In genomic region chr3:143192193-143192592, GRCh38 we compare ENCODE assay signal across 25 cellular contexts.
A peak's percentile ranks its signal among the peaks of the same experiment; 100 is the strongest.
DNase-seq lines count a peak whose midpoint lies in the region; ATAC-seq and TF ChIP-seq lines count a peak whose summit lies in the region.
"Had no signal": no experiment of that assay in that cellular context is flagged by ENCODE, and none has a peak within 500 bp of the region (broad histone marks: within the 10 kb centered on the region; RNA-seq: fewer than 3 reads in every experiment).

No MANE protein-coding gene starts in this region.

- H3K9me3 ChIP-seq in DND-41 (ENCODE audit: insufficient read depth, low read length, severe bottlenecking), result peaks cover 11% of the 10 kb centered on the region
- H3K9me3 ChIP-seq in naive thymus-derived CD4-positive, alpha-beta T cell (ENCODE audit: control insufficient read depth in 2 of 3, low read length in 3 of 3), result peaks cover 0 to 8% (median 0%) of the 10 kb centered on the region in 3 experiments
- H3K9me3 ChIP-seq: Peyer's patch, SJCRH30 had no signal

- H3K36me3 ChIP-seq in DND-41 (ENCODE audit: insufficient read depth, low read length), result no peaks in the 10 kb centered on the region
- H3K36me3 ChIP-seq in naive thymus-derived CD4-positive, alpha-beta T cell (ENCODE audit: control insufficient read depth in 2 of 3, insufficient read depth in 3 of 3, low read length in 3 of 3), result no peaks in the 10 kb centered on the region
- H3K36me3 ChIP-seq: Peyer's patch, SJCRH30 had no signal

- H3K4me1 ChIP-seq in DND-41 (ENCODE audit: insufficient read depth, low read length), result peaks cover 27% of the 10 kb centered on the region
- peaks cover 0 to 13% of the 10 kb centered on the region in 2 donors for H3K4me1 ChIP-seq in naive thymus-derived CD4-positive, alpha-beta T cell (ENCODE audit: control insufficient read depth in 2 of 2, insufficient read depth in 2 of 2, low read length in 2 of 2)
- H3K4me1 ChIP-seq: Peyer's patch, SJCRH30 had no signal

- no peak overlapping the region for H3K4me3 Mint-ChIP-seq in activated CD4-positive, alpha-beta T cell treated with anti-CD3 and anti-CD28 coated beads for 36 hours
- H3K4me3 Mint-ChIP-seq in activated naive CD8-positive, alpha-beta T cell treated with anti-CD3 and anti-CD28 coated beads, Interleukin-2, amount 50 U/mL, for 24 hours, result no peak overlapping the region
- H3K4me3 Mint-ChIP-seq in naive thymus-derived CD4-positive, alpha-beta T cell, result peak overlapping the region in 8 of 10 donors; percentile 45 to 80 (median 72)

- POLR2A ChIA-PET in activated CD4-positive, alpha-beta T cell treated with anti-CD3 and anti-CD28 coated beads for 36 hours (lab: Charles Lee), result no interaction called here
- POLR2A ChIA-PET in naive thymus-derived CD4-positive, alpha-beta T cell (lab: Charles Lee), result interaction anchor here (0.6 to 1.5 kb wide), 3 partner anchors 30 to 191 kb away, joined by 3 to 4 read pairs (median 3); partner anchors contain the start of gene U2SURP

- peaks cover 28% of the 10 kb centered on the region for H3K4me1 Mint-ChIP-seq in activated CD4-positive, alpha-beta T cell treated with anti-CD3 and anti-CD28 coated beads for 36 hours
- H3K4me1 Mint-ChIP-seq in activated naive CD8-positive, alpha-beta T cell treated with anti-CD3 and anti-CD28 coated beads, Interleukin-2, amount 50 U/mL, for 24 hours, result peaks cover 22% of the 10 kb centered on the region
- peaks cover 4 to 18% (median 7%) of the 10 kb centered on the region in 7 donors for H3K4me1 Mint-ChIP-seq in naive thymus-derived CD4-positive, alpha-beta T cell

- peak overlapping the region; percentile 74 for H3K27ac ChIP-seq in DND-41 (ENCODE audit: low read length)
- no peak overlapping the region for H3K27ac ChIP-seq in naive thymus-derived CD4-positive, alpha-beta T cell (ENCODE audit: low read depth, low read length)
- H3K27ac ChIP-seq: 22Rv1, C4-2B, KMS-11, Peyer's patch, SJCRH30 had no signal

- H2AFZ ChIP-seq in DND-41 (ENCODE audit: low read depth, low read length), result peak overlapping the region; percentile 62

- H3K27me3 Mint-ChIP-seq in activated CD4-positive, alpha-beta T cell treated with anti-CD3 and anti-CD28 coated beads for 36 hours, result no peaks in the 10 kb centered on the region
- no peaks in the 10 kb centered on the region for H3K27me3 Mint-ChIP-seq in activated naive CD8-positive, alpha-beta T cell treated with anti-CD3 and anti-CD28 coated beads, Interleukin-2, amount 50 U/mL, for 24 hours
- no peaks in the 10 kb centered on the region for H3K27me3 Mint-ChIP-seq in naive thymus-derived CD4-positive, alpha-beta T cell

- H4K20me1 ChIP-seq in DND-41 (ENCODE audit: insufficient read depth, low read length), result no peaks in the 10 kb centered on the region

- no peak for DNase-seq in activated CD4-positive, alpha-beta T cell treated with anti-CD3 and anti-CD28 coated beads for 36 hours
- DNase-seq in activated CD4-positive, alpha-beta T cell treated with anti-CD3 and anti-CD28 coated beads for 4 hours, result no peak
- no peak for DNase-seq in DND-41
- DNase-seq in activated naive CD8-positive, alpha-beta T cell treated with anti-CD3 and anti-CD28 coated beads, Interleukin-2, amount 50 U/mL, for 24 hours, result no peak
- no peak for DNase-seq in naive thymus-derived CD4-positive, alpha-beta T cell
- DNase-seq in ureter (ENCODE audit: low spot score), result no peak
- no peak for DNase-seq in A172 (ENCODE audit: low spot score)
- DNase-seq: AML-193; COR-L47; DMS79; MV-4-11; NCI-H1105 treated with DMSO at 0.1 percent for 48 hours; NCI-H2029 treated with DMSO at 0.1 percent for 48 hours; NCI-H2171; NCI-H345; NCI-H524; NCI-H774; NK-92 treated with Interleukin-12 subunit alpha and Interleukin-12 subunit beta, amount 100 ng/mL, for 24 hours; Peyer's patch; SJCRH30 had no signal

- peak; percentile 53 for ATAC-seq in activated CD4-positive, alpha-beta T cell treated with anti-CD3 and anti-CD28 coated beads for 36 hours
- ATAC-seq in DND-41 (ENCODE audit: insufficient read depth, low read depth), result peak; percentile 85
- peak; percentile 43 for ATAC-seq in activated naive CD8-positive, alpha-beta T cell treated with anti-CD3 and anti-CD28 coated beads, Interleukin-2, amount 50 U/mL, for 24 hours
- ATAC-seq in naive thymus-derived CD4-positive, alpha-beta T cell, result no peak
- no peak for ATAC-seq in esophagus mucosa
- ATAC-seq: HCT116 had no signal

- no peak for TF ChIP-seq CTCF in DND-41 (IDR thresholded peaks at IDR 0.05; ENCODE audit: borderline replicate concordance, extremely low read depth, low read length, poor library complexity, severe bottlenecking)

- no peaks in the 10 kb centered on the region for H3K36me3 Mint-ChIP-seq in activated CD4-positive, alpha-beta T cell treated with anti-CD3 and anti-CD28 coated beads for 36 hours (ENCODE audit: low read depth)
- H3K36me3 Mint-ChIP-seq in activated naive CD8-positive, alpha-beta T cell treated with anti-CD3 and anti-CD28 coated beads, Interleukin-2, amount 50 U/mL, for 24 hours (ENCODE audit: low read depth), result peaks cover 5% of the 10 kb centered on the region
- H3K36me3 Mint-ChIP-seq in naive thymus-derived CD4-positive, alpha-beta T cell, result peaks cover 0 to 6% (median 3%) of the 10 kb centered on the region in 5 donors

- 0 out of 4 replicates have a peak overlapping the region, but pooled peaks of 1 of the 2 experiments have one; percentile 7 for H3K4me3 ChIP-seq in DND-41 (ENCODE audit: low read depth in 1 of 2, low read length in 2 of 2)
- no peak overlapping the region for H3K4me3 ChIP-seq in naive thymus-derived CD4-positive, alpha-beta T cell (ENCODE audit: low read length)
- H3K4me3 ChIP-seq: Peyer's patch, SJCRH30 had no signal

- no peaks in the 10 kb centered on the region for H3K79me2 ChIP-seq in DND-41 (ENCODE audit: insufficient read depth, low read length)

- H3K27ac Mint-ChIP-seq in activated CD4-positive, alpha-beta T cell treated with anti-CD3 and anti-CD28 coated beads for 36 hours, result peak overlapping the region; percentile 7
- no peak overlapping the region for H3K27ac Mint-ChIP-seq in activated naive CD8-positive, alpha-beta T cell treated with anti-CD3 and anti-CD28 coated beads, Interleukin-2, amount 50 U/mL, for 24 hours
- peak overlapping the region in 8 of 9 donors; percentile 17 to 90 (median 44) for H3K27ac Mint-ChIP-seq in naive thymus-derived CD4-positive, alpha-beta T cell

- H3K27me3 ChIP-seq in DND-41 (ENCODE audit: insufficient read depth, low read length, poor library complexity), result no peaks in the 10 kb centered on the region
- no peaks in the 10 kb centered on the region for H3K27me3 ChIP-seq in naive thymus-derived CD4-positive, alpha-beta T cell (ENCODE audit: control insufficient read depth in 2 of 2, insufficient read depth in 2 of 2, low read length in 2 of 2)
- H3K27me3 ChIP-seq: Peyer's patch, SJCRH30 had no signal

- CTCF ChIA-PET in activated CD4-positive, alpha-beta T cell treated with anti-CD3 and anti-CD28 coated beads for 36 hours (lab: Charles Lee), result interaction anchor here (0.6 kb wide), 1 partner anchor 22 kb away, joined by 3 read pairs; no protein-coding TSS in a partner anchor
- CTCF ChIA-PET in naive thymus-derived CD4-positive, alpha-beta T cell (lab: Charles Lee), result no interaction called here

- intact Hi-C loops in activated CD4-positive, alpha-beta T cell treated with anti-CD3 and anti-CD28 coated beads for 36 hours (cut with DNase I, micrococcal nuclease), result no loop called here
- intact Hi-C loops in naive thymus-derived CD4-positive, alpha-beta T cell (cut with micrococcal nuclease), result no loop called here

- H3K9me3 Mint-ChIP-seq in activated CD4-positive, alpha-beta T cell treated with anti-CD3 and anti-CD28 coated beads for 36 hours (ENCODE audit: low read depth), result peaks cover 9% of the 10 kb centered on the region
- H3K9me3 Mint-ChIP-seq in activated naive CD8-positive, alpha-beta T cell treated with anti-CD3 and anti-CD28 coated beads, Interleukin-2, amount 50 U/mL, for 24 hours, result peaks cover 26% of the 10 kb centered on the region
- peaks cover 0 to 18% (median 3%) of the 10 kb centered on the region in 11 donors for H3K9me3 Mint-ChIP-seq in naive thymus-derived CD4-positive, alpha-beta T cell

- peak overlapping the region; percentile 50 for H3K4me2 ChIP-seq in DND-41 (ENCODE audit: insufficient read depth, low read length)
- H3K4me2 ChIP-seq: KMS-11 had no signal

- peak overlapping the region; percentile 28 for H3K9ac ChIP-seq in DND-41 (ENCODE audit: low read depth, low read length)
- H3K9ac ChIP-seq: KMS-11 had no signal

Comparison
In these comparisons a context has a peak if more than half of its experiments do, and no peak if none do; other contexts are left out.
1. ATAC-seq: peak in activated CD4-positive, alpha-beta T cell treated with anti-CD3 and anti-CD28 coated beads for 36 hours (single experiment), DND-41 (single experiment) and activated naive CD8-positive, alpha-beta T cell treated with anti-CD3 and anti-CD28 coated beads, Interleukin-2, amount 50 U/mL, for 24 hours (single experiment); none in naive thymus-derived CD4-positive, alpha-beta T cell (single experiment) and esophagus mucosa (single experiment).
2. H3K4me3 Mint-ChIP-seq: peak in naive thymus-derived CD4-positive, alpha-beta T cell (8 of 10); none in activated CD4-positive, alpha-beta T cell treated with anti-CD3 and anti-CD28 coated beads for 36 hours (single experiment) and activated naive CD8-positive, alpha-beta T cell treated with anti-CD3 and anti-CD28 coated beads, Interleukin-2, amount 50 U/mL, for 24 hours (single experiment).